ENCODE assay signal across 1 cellular context in genomic region chr20:2042400-2042799, GRCh38.
TF ChIP-seq lines count a peak whose summit lies in the region.

No MANE protein-coding gene starts in this region.

TF ChIP-seq in WTC11, 78 proteins besides CTCF, POLR2A, EP300 and RAD21 (continued from another document):
- TF ChIP-seq, protein P1, sequence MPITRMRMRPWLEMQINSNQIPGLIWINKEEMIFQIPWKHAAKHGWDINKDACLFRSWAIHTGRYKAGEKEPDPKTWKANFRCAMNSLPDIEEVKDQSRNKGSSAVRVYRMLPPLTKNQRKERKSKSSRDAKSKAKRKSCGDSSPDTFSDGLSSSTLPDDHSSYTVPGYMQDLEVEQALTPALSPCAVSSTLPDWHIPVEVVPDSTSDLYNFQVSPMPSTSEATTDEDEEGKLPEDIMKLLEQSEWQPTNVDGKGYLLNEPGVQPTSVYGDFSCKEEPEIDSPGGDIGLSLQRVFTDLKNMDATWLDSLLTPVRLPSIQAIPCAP (CRISPR knock-in tag; IDR thresholded peaks at IDR 0.05), result no peak
- TF ChIP-seq GTF2I (CRISPR knock-in tag; conservative IDR thresholded peaks at IDR 0.05), result no peak
- no peak for TF ChIP-seq ZNF671 (CRISPR knock-in tag; IDR thresholded peaks at IDR 0.05)
- no peak for TF ChIP-seq ZNF423 (CRISPR knock-in tag; IDR thresholded peaks at IDR 0.05)
- no peak for TF ChIP-seq ELF4 (CRISPR knock-in tag; IDR thresholded peaks at IDR 0.05; ENCODE audit: low read depth)
- TF ChIP-seq CREM (CRISPR knock-in tag; IDR thresholded peaks at IDR 0.05), result no peak
